In genomic region chr6:125954735-125955410, GRCh38 we compare ENCODE assay signal across 23 cellular contexts. TPM values are rescaled to one million over a fixed set of nuclear protein-coding genes. Genes with fewer than 3 reads are reported as not detected.
DNase-seq lines count a peak whose midpoint lies in the region; ATAC-seq and TF ChIP-seq lines count a peak whose summit lies in the region.
"Had no signal": no experiment of that assay in that cellular context is flagged by ENCODE, and none has a peak within 500 bp of the region (broad histone marks: within the 10 kb centered on the region; RNA-seq: fewer than 3 reads in every experiment).

No MANE protein-coding gene starts in this region.

- H4K20me1 ChIP-seq in neural progenitor cell (ENCODE audit: low read depth) = no peaks in the 10 kb centered on the region

- CTCF ChIA-PET in activated naive CD4-positive, alpha-beta T cell treated with anti-CD3 and anti-CD28 coated beads, Interleukin-2, amount 10 ng/mL, durations not matched to agents 7 days and 5 days (lab: Charles Lee) = interaction anchor here (1.6 to 9.9 kb wide), 8 partner anchors 15 to 173 kb away, joined by 3 to 140 read pairs (median 9); partner anchors contain the start of gene NCOA7
- CTCF ChIA-PET in HEK293 (lab: Yijun Ruan, JAX) = interaction anchor here (0.7 to 5.3 kb wide), 18 partner anchors 8 to 1296 kb away, joined by 3 to 62 read pairs (median 16); partner anchors contain the start of gene NCOA7

- H3K27me3 ChIP-seq in neural progenitor cell (peaks cover 4% of the 10 kb centered on the region), brain microvascular endothelial cell (replicated peaks) (no peaks in the 10 kb centered on the region), BE2C (no peaks in the 10 kb centered on the region)
- H3K27me3 ChIP-seq: cardiac muscle cell, heart right ventricle, neutrophil, SJCRH30, upper lobe of left lung had no signal

- no peaks in the 10 kb centered on the region for H3K9me3 Mint-ChIP-seq in activated naive CD4-positive, alpha-beta T cell treated with anti-CD3 and anti-CD28 coated beads, Interleukin-2, amount 10 ng/mL, durations not matched to agents 7 days and 5 days
- no peaks in the 10 kb centered on the region for H3K9me3 Mint-ChIP-seq in activated naive CD8-positive, alpha-beta T cell treated with anti-CD3 and anti-CD28 coated beads, Interleukin-2, amount 10 ng/mL, durations not matched to agents 7 days and 5 days
- no peaks in the 10 kb centered on the region for H3K9me3 Mint-ChIP-seq in neural progenitor cell
- H3K9me3 Mint-ChIP-seq: dendritic cell treated with granulocyte-macrophage colony-stimulating factor and Interleukin-4, amounts not matched to agents 40 ng/mL and 50 ng/mL, for 4 days; mesothelial cell of epicardium had no signal

- peak overlapping the region; percentile 44 for H2AFZ ChIP-seq in neural progenitor cell (replicated peaks)

- no peak for ATAC-seq in activated naive CD8-positive, alpha-beta T cell treated with anti-CD3 and anti-CD28 coated beads, Interleukin-2, amount 10 ng/mL, durations not matched to agents 7 days and 5 days (ENCODE audit: low read depth)
- no peak for ATAC-seq in HG02759 (IDR thresholded peaks at IDR 0.05; ENCODE audit: unreplicated experiment)
- ATAC-seq: heart right ventricle, left lobe of liver, Panc1 had no signal

- H3K9me3 ChIP-seq in HEK293 (ENCODE audit: control insufficient read depth, insufficient read depth, low read depth, low read length) (no peaks in the 10 kb centered on the region), neural progenitor cell (ENCODE audit: low read depth) (no peaks in the 10 kb centered on the region), BE2C (no peaks in the 10 kb centered on the region)
- H3K9me3 ChIP-seq: heart right ventricle, neutrophil, SJCRH30, upper lobe of left lung had no signal

- H3K4me1 ChIP-seq in HEK293 (ENCODE audit: control insufficient read depth, insufficient read depth, low read length) (no peaks in the 10 kb centered on the region), neural progenitor cell (peaks cover 16% of the 10 kb centered on the region), BE2C (peaks cover 2% of the 10 kb centered on the region; the same call in 1 of the 2 replicates)

- in situ Hi-C loops in brain microvascular endothelial cell (cut with HindIII; ENCODE audit: low pct_ligation_motif_present, low sequenced_read_pairs) = loop anchor here (25.0 kb wide), 1 partner anchor 168 kb away; the partner anchor contains the start of gene NCOA7

- peaks cover 14% of the 10 kb centered on the region for H3F3A ChIP-seq in neural progenitor cell (ENCODE audit: low read depth)

- no peak overlapping the region for H3K4me3 ChIP-seq in HEK293 (ENCODE audit: low read depth, low read length)
- H3K4me3 ChIP-seq in neural progenitor cell = no peak overlapping the region
- H3K4me3 ChIP-seq in brain microvascular endothelial cell (ENCODE audit: low read depth, low read length) = no peak overlapping the region
- no peak overlapping the region for H3K4me3 ChIP-seq in BE2C (ENCODE audit: low read depth, low read length)
- H3K4me3 ChIP-seq: cardiac muscle cell, heart right ventricle, SJCRH30, upper lobe of left lung had no signal

- H3K79me2 ChIP-seq in neural progenitor cell (ENCODE audit: low read depth) = peaks cover 15% of the 10 kb centered on the region

- POLR2A ChIA-PET in HEK293 (lab: Yijun Ruan, JAX) = interaction anchor here (1.4 to 3.3 kb wide), 2 partner anchors 41 to 164 kb away, joined by 3 to 54 read pairs; partner anchors contain the start of gene NCOA7
- POLR2A ChIA-PET in activated naive CD8-positive, alpha-beta T cell treated with anti-CD3 and anti-CD28 coated beads, Interleukin-2, amount 10 ng/mL, durations not matched to agents 7 days and 5 days (lab: Charles Lee) = interaction anchor here (0.5 to 3.4 kb wide), 3 partner anchors 36 to 164 kb away, joined by 3 to 63 read pairs (median 25); partner anchors contain the start of gene NCOA7

- peaks cover 8% of the 10 kb centered on the region for H3K4me1 Mint-ChIP-seq in activated naive CD4-positive, alpha-beta T cell treated with anti-CD3 and anti-CD28 coated beads, Interleukin-2, amount 10 ng/mL, durations not matched to agents 7 days and 5 days
- H3K4me1 Mint-ChIP-seq in activated naive CD8-positive, alpha-beta T cell treated with anti-CD3 and anti-CD28 coated beads, Interleukin-2, amount 10 ng/mL, durations not matched to agents 7 days and 5 days = peaks cover 6% of the 10 kb centered on the region
- peaks cover 4% of the 10 kb centered on the region for H3K4me1 Mint-ChIP-seq in neural progenitor cell

- DNase-seq in activated naive CD4-positive, alpha-beta T cell treated with anti-CD3 and anti-CD28 coated beads, Interleukin-2, amount 10 ng/mL, durations not matched to agents 7 days and 5 days = no peak
- no peak for DNase-seq in activated naive CD4-positive, alpha-beta T cell treated with anti-CD3 and anti-CD28 coated beads, Interleukin-2, amount 50 U/mL, for 16 hours
- no peak for DNase-seq in activated naive CD8-positive, alpha-beta T cell treated with anti-CD3 and anti-CD28 coated beads, Interleukin-2, amount 10 ng/mL, durations not matched to agents 7 days and 5 days
- no peak for DNase-seq in neural progenitor cell (ENCODE audit: low spot score)
- DNase-seq in brain microvascular endothelial cell = no peak
- DNase-seq in BE2C = no peak
- DNase-seq: activated T-cell treated with anti-CD3 and anti-CD28 coated beads, Interleukin-2, amount 50 U/mL, for 1 hour; H7; heart right ventricle; Karpas-422; NCI-H187; NCI-H345; SJCRH30; stimulated activated CD4-positive, alpha-beta T cell treated with anti-CD3 and anti-CD28 coated beads, Interleukin-4, amount 100 ng/mL, for 24 hours; upper lobe of left lung had no signal

- TF ChIP-seq CTCF in HEK293 (tag by site-specific recombination; IDR thresholded peaks at IDR 0.05) (no peak), neural progenitor cell (IDR thresholded peaks at IDR 0.05) (no peak), brain microvascular endothelial cell (IDR thresholded peaks at IDR 0.05; ENCODE audit: low read depth, low read length, missing control alignments) (no peak), BE2C (IDR thresholded peaks at IDR 0.05; ENCODE audit: low read depth, low read length) (no peak)

- H3K27ac Mint-ChIP-seq in activated naive CD4-positive, alpha-beta T cell treated with anti-CD3 and anti-CD28 coated beads, Interleukin-2, amount 10 ng/mL, durations not matched to agents 7 days and 5 days = peak overlapping the region; percentile 12
- peak overlapping the region; percentile 3 for H3K27ac Mint-ChIP-seq in activated naive CD8-positive, alpha-beta T cell treated with anti-CD3 and anti-CD28 coated beads, Interleukin-2, amount 10 ng/mL, durations not matched to agents 7 days and 5 days
- no peak overlapping the region for H3K27ac Mint-ChIP-seq in neural progenitor cell
- H3K27ac Mint-ChIP-seq: dendritic cell treated with granulocyte-macrophage colony-stimulating factor and Interleukin-4, amounts not matched to agents 40 ng/mL and 50 ng/mL, for 4 days; mesothelial cell of epicardium had no signal

- H3K27me3 Mint-ChIP-seq in activated naive CD4-positive, alpha-beta T cell treated with anti-CD3 and anti-CD28 coated beads, Interleukin-2, amount 10 ng/mL, durations not matched to agents 7 days and 5 days = peaks cover 16% of the 10 kb centered on the region
- H3K27me3 Mint-ChIP-seq in activated naive CD8-positive, alpha-beta T cell treated with anti-CD3 and anti-CD28 coated beads, Interleukin-2, amount 10 ng/mL, durations not matched to agents 7 days and 5 days = peaks cover 10% of the 10 kb centered on the region
- H3K27me3 Mint-ChIP-seq in neural progenitor cell (ENCODE audit: insufficient read depth, low read depth) = peaks cover 2% of the 10 kb centered on the region
- H3K27me3 Mint-ChIP-seq: dendritic cell treated with granulocyte-macrophage colony-stimulating factor and Interleukin-4, amounts not matched to agents 40 ng/mL and 50 ng/mL, for 4 days had no signal

- H3K4me2 ChIP-seq in neural progenitor cell = no peak overlapping the region

- no peak overlapping the region for H3K9ac ChIP-seq in neural progenitor cell

- H3K27ac ChIP-seq in HEK293 (ENCODE audit: extremely low read depth, low read depth, low read length) = no peak overlapping the region
- no peak overlapping the region for H3K27ac ChIP-seq in neural progenitor cell
- H3K27ac ChIP-seq in brain microvascular endothelial cell = no peak overlapping the region
- H3K27ac ChIP-seq: cardiac muscle cell, heart right ventricle, neutrophil, SJCRH30, upper lobe of left lung had no signal

- no peaks in the 10 kb centered on the region for H3K36me3 Mint-ChIP-seq in activated naive CD4-positive, alpha-beta T cell treated with anti-CD3 and anti-CD28 coated beads, Interleukin-2, amount 10 ng/mL, durations not matched to agents 7 days and 5 days
- no peaks in the 10 kb centered on the region for H3K36me3 Mint-ChIP-seq in activated naive CD8-positive, alpha-beta T cell treated with anti-CD3 and anti-CD28 coated beads, Interleukin-2, amount 10 ng/mL, durations not matched to agents 7 days and 5 days
- H3K36me3 Mint-ChIP-seq in neural progenitor cell = no peaks in the 10 kb centered on the region
- H3K36me3 Mint-ChIP-seq: mesothelial cell of epicardium had no signal

- no peak overlapping the region for H3K4me3 Mint-ChIP-seq in activated naive CD4-positive, alpha-beta T cell treated with anti-CD3 and anti-CD28 coated beads, Interleukin-2, amount 10 ng/mL, durations not matched to agents 7 days and 5 days
- no peak overlapping the region for H3K4me3 Mint-ChIP-seq in activated naive CD8-positive, alpha-beta T cell treated with anti-CD3 and anti-CD28 coated beads, Interleukin-2, amount 10 ng/mL, durations not matched to agents 7 days and 5 days
- peak overlapping the region; percentile 42 for H3K4me3 Mint-ChIP-seq in neural progenitor cell
- H3K4me3 Mint-ChIP-seq: dendritic cell treated with granulocyte-macrophage colony-stimulating factor and Interleukin-4, amounts not matched to agents 40 ng/mL and 50 ng/mL, for 4 days; mesothelial cell of epicardium had no signal

- H3K36me3 ChIP-seq in HEK293 (ENCODE audit: control insufficient read depth in 2 of 2, insufficient read depth in 1 of 2, low read length in 2 of 2) (peaks cover 0 to 6% of the 10 kb centered on the region in 2 experiments; a peak in 1 of 3 replicates), neural progenitor cell (no peaks in the 10 kb centered on the region), brain microvascular endothelial cell (replicated peaks) (no peaks in the 10 kb centered on the region), BE2C (no peaks in the 10 kb centered on the region)
- H3K36me3 ChIP-seq: cardiac muscle cell, heart right ventricle, neutrophil, SJCRH30, upper lobe of left lung had no signal

RNA-seq across cellular contexts. Expression of gene HINT3, which starts 1.7 kb away (rescaled TPM):
- total RNA-seq in activated naive CD8-positive, alpha-beta T cell treated with anti-CD3 and anti-CD28 coated beads, Interleukin-2, amount 10 ng/mL, durations not matched to agents 7 days and 5 days = 10 to 100 TPM; 10.6 to 10.8 TPM
- 19.5 and 29.6 TPM in 2 replicates for total RNA-seq in neural progenitor cell (ENCODE audit: low replicate concordance)
- polyA plus RNA-seq in BE2C (2012; ENCODE audit: insufficient read depth, insufficient read length, low read depth) = 15.8 TPM

RNA-seq across cellular contexts. Expression of gene TRMT11, which starts 31.5 kb away (rescaled TPM):
- total RNA-seq in activated naive CD8-positive, alpha-beta T cell treated with anti-CD3 and anti-CD28 coated beads, Interleukin-2, amount 10 ng/mL, durations not matched to agents 7 days and 5 days = 10 to 100 TPM; 24.7 to 25.1 TPM
- 51.9 and 105 TPM in 2 replicates for total RNA-seq in neural progenitor cell (ENCODE audit: low replicate concordance)
- 19.5 TPM for polyA plus RNA-seq in BE2C (2012; ENCODE audit: insufficient read depth, insufficient read length, low read depth)
